ENCODE assay signal across 16 cellular contexts in genomic region chr17:63999680-64000531, GRCh38. TPM values are rescaled to one million over a fixed set of nuclear protein-coding genes. Genes with fewer than 3 reads are reported as not detected.
DNase-seq lines count a peak whose midpoint lies in the region; ATAC-seq, FAIRE-seq and TF ChIP-seq lines count a peak whose summit lies in the region.
"Had no signal": no experiment of that assay in that cellular context is flagged by ENCODE, and none has a peak within 500 bp of the region (broad histone marks: within the 10 kb centered on the region; RNA-seq: fewer than 3 reads in every experiment).

No MANE protein-coding gene starts in this region.

- H3K4me1 Mint-ChIP-seq in CD4-positive, alpha-beta memory T cell, result peaks cover 24 to 59% (median 30%) of the 10 kb centered on the region in 4 donors
- peaks cover 34% of the 10 kb centered on the region for H3K4me1 Mint-ChIP-seq in activated T-helper 1 cell treated with anti-CD3 and anti-CD28 coated beads, Interleukin-12 subunit alpha, Interleukin-12 subunit beta, Interleukin-2, Interleukin-4 antibody, amounts not matched to agents 30 ng/mL and 10 ng/mL and 1 ng/mL, durations not matched to agents 14 hours and 24 hours and 36 hours (ENCODE audit: low read depth)

- no peak overlapping the region for H3K4me3 ChIP-seq in A549
- H3K4me3 ChIP-seq in CD4-positive, alpha-beta memory T cell (ENCODE audit: low read length in 2 of 2), result no peak overlapping the region

- no peak overlapping the region for H3K27ac ChIP-seq in A549
- no peak overlapping the region for H3K27ac ChIP-seq in CD4-positive, alpha-beta memory T cell (ENCODE audit: low read depth, low read length)
- H3K27ac ChIP-seq: lower lobe of right lung had no signal

- no peaks in the 10 kb centered on the region for H3K27me3 ChIP-seq in CD4-positive, alpha-beta memory T cell (ENCODE audit: insufficient read depth, low read length)

- H3K4me3 Mint-ChIP-seq in CD4-positive, alpha-beta memory T cell, result peak overlapping the region; percentile 73 to 94 (median 80)
- peak overlapping the region; percentile 82 for H3K4me3 Mint-ChIP-seq in activated T-helper 1 cell treated with anti-CD3 and anti-CD28 coated beads, Interleukin-12 subunit alpha, Interleukin-12 subunit beta, Interleukin-2, Interleukin-4 antibody, amounts not matched to agents 30 ng/mL and 10 ng/mL and 1 ng/mL, durations not matched to agents 14 hours and 24 hours and 36 hours

- H3K9me3 Mint-ChIP-seq in CD4-positive, alpha-beta memory T cell, result peaks cover 0 to 3% (median 0%) of the 10 kb centered on the region in 8 donors
- no peaks in the 10 kb centered on the region for H3K9me3 Mint-ChIP-seq in activated T-helper 1 cell treated with anti-CD3 and anti-CD28 coated beads, Interleukin-12 subunit alpha, Interleukin-12 subunit beta, Interleukin-2, Interleukin-4 antibody, amounts not matched to agents 30 ng/mL and 10 ng/mL and 1 ng/mL, durations not matched to agents 14 hours and 24 hours and 36 hours

- intact Hi-C loops in CD4-positive, alpha-beta memory T cell (cut with micrococcal nuclease), result no loop called here
- intact Hi-C loops in activated T-helper 1 cell treated with anti-CD3 and anti-CD28 coated beads, Interleukin-12 subunit alpha, Interleukin-12 subunit beta, Interleukin-2, Interleukin-4 antibody, amounts not matched to agents 30 ng/mL and 10 ng/mL and 1 ng/mL, durations not matched to agents 14 hours and 24 hours and 36 hours (cut with micrococcal nuclease), result loop anchor here (5.0 kb wide), 1 partner anchor 53 kb away; no protein-coding TSS in a partner anchor

- peaks cover 21% of the 10 kb centered on the region for H3K36me3 ChIP-seq in CD4-positive, alpha-beta memory T cell (ENCODE audit: insufficient read depth, low read length)

- TF ChIP-seq RAD21 in A549 (conservative IDR thresholded peaks at IDR 0.05 in 1 of 2, IDR thresholded peaks at IDR 0.05 in 1 of 2), result no peak

- POLR2A ChIA-PET in A549 (lab: Yijun Ruan, JAX), result no interaction called here
- POLR2A ChIA-PET in CD4-positive, alpha-beta memory T cell (lab: Charles Lee; ENCODE audit: partially characterized antibody), result interaction anchor here (0.6 to 22.6 kb wide), 10 partner anchors 9 to 146 kb away, joined by 3 to 587 read pairs (median 5); partner anchors contain the start of gene ICAM2

- no peaks in the 10 kb centered on the region for H3K27me3 Mint-ChIP-seq in CD4-positive, alpha-beta memory T cell
- H3K27me3 Mint-ChIP-seq in activated T-helper 1 cell treated with anti-CD3 and anti-CD28 coated beads, Interleukin-12 subunit alpha, Interleukin-12 subunit beta, Interleukin-2, Interleukin-4 antibody, amounts not matched to agents 30 ng/mL and 10 ng/mL and 1 ng/mL, durations not matched to agents 14 hours and 24 hours and 36 hours (ENCODE audit: insufficient read depth), result peaks cover 15% of the 10 kb centered on the region

- peak overlapping the region; percentile 8 to 86 (median 68) for H3K27ac Mint-ChIP-seq in CD4-positive, alpha-beta memory T cell
- H3K27ac Mint-ChIP-seq in activated T-helper 1 cell treated with anti-CD3 and anti-CD28 coated beads, Interleukin-12 subunit alpha, Interleukin-12 subunit beta, Interleukin-2, Interleukin-4 antibody, amounts not matched to agents 30 ng/mL and 10 ng/mL and 1 ng/mL, durations not matched to agents 14 hours and 24 hours and 36 hours, result no peak overlapping the region

- H3K4me1 ChIP-seq in A549, result peaks cover 10% of the 10 kb centered on the region
- H3K4me1 ChIP-seq in CD4-positive, alpha-beta memory T cell (ENCODE audit: insufficient read depth, low read length), result peaks cover 35% of the 10 kb centered on the region

- TF ChIP-seq EP300 in A549 (IDR thresholded peaks at IDR 0.05), result no peak

- DNase-seq in A549 (ENCODE audit: low read depth in 1 of 2, low spot score in 1 of 2) (no peak), mesenteric fat pad (ENCODE audit: low spot score) (peak; percentile 74), kidney glomerular epithelial cell (lab: John Stamatoyannopoulos, UW) (no peak), UCSD-AML1 (lab: John Stamatoyannopoulos, UW; ENCODE audit: unreplicated experiment) (no peak), SHP77 (lab: John Stamatoyannopoulos, UW) (no peak)
- peak in 1 of 5 donors; percentile 33 for DNase-seq in CD4-positive, alpha-beta memory T cell
- DNase-seq in activated T-helper 1 cell treated with anti-CD3 and anti-CD28 coated beads, Interleukin-12 subunit alpha, Interleukin-12 subunit beta, Interleukin-2, Interleukin-4 antibody, amounts not matched to agents 30 ng/mL and 10 ng/mL and 1 ng/mL, durations not matched to agents 14 hours and 24 hours and 36 hours (ENCODE audit: low spot score), result no peak
- DNase-seq: effector memory CD4-positive, alpha-beta T cell; NCI-H524 treated with DMSO at 0.1 percent for 48 hours; substantia nigra had no signal

- CTCF ChIA-PET in A549 (lab: Yijun Ruan, JAX), result interaction anchor here (0.6 to 4.4 kb wide), 7 partner anchors 9 to 418 kb away, joined by 3 to 24 read pairs (median 5); no protein-coding TSS in a partner anchor
- CTCF ChIA-PET in CD4-positive, alpha-beta memory T cell (lab: Charles Lee; ENCODE audit: partially characterized antibody), result interaction anchor here (1.0 to 32.9 kb wide), 6 partner anchors 10 to 134 kb away, joined by 3 to 556 read pairs (median 6); partner anchors contain the start of genes GH1 and ICAM2

- TF ChIP-seq CTCF in A549 (IDR thresholded peaks at IDR 0.05), result no peak

- ATAC-seq in A549 (no peak), HG03442 (IDR thresholded peaks at IDR 0.05; ENCODE audit: unreplicated experiment) (no peak)
- ATAC-seq: activated CD4-positive, CD25-positive, alpha-beta regulatory T cell treated with anti-CD3 and anti-CD28 coated beads, Interleukin-2, amount 50 U/mL, for 24 hours; lower lobe of right lung had no signal

- no peak for FAIRE-seq in A549 (lab: Jason Lieb, UNC)

- no peak for TF ChIP-seq POLR2A in A549 (IDR thresholded peaks at IDR 0.05; ENCODE audit: low read length)

- no peaks in the 10 kb centered on the region for H3K9me3 ChIP-seq in A549
- no peaks in the 10 kb centered on the region for H3K9me3 ChIP-seq in CD4-positive, alpha-beta memory T cell (ENCODE audit: control insufficient read depth in 1 of 2, low read length in 2 of 2)
- H3K9me3 ChIP-seq: Caco-2, lower lobe of right lung had no signal

- H3K36me3 Mint-ChIP-seq in CD4-positive, alpha-beta memory T cell, result peaks cover 6 to 29% of the 10 kb centered on the region in 2 donors
- peaks cover 9% of the 10 kb centered on the region for H3K36me3 Mint-ChIP-seq in activated T-helper 1 cell treated with anti-CD3 and anti-CD28 coated beads, Interleukin-12 subunit alpha, Interleukin-12 subunit beta, Interleukin-2, Interleukin-4 antibody, amounts not matched to agents 30 ng/mL and 10 ng/mL and 1 ng/mL, durations not matched to agents 14 hours and 24 hours and 36 hours (ENCODE audit: low read depth)

- no peak overlapping the region for H3K4me2 ChIP-seq in A549

- 80% methylated on average over 25 of the region's 25 CpGs for WGBS in A549 (ENCODE audit: missing lambda C conversion rate)

TF ChIP-seq in A549, 52 proteins besides CTCF, POLR2A, EP300 and RAD21:
- TF ChIP-seq KDM1A (IDR thresholded peaks at IDR 0.05; ENCODE audit: low read depth), result 0 out of 2 replicates have a peak, but pooled peaks have one; percentile 58
- TF ChIP-seq RNF2 (IDR thresholded peaks at IDR 0.05; ENCODE audit: borderline replicate concordance, low read depth), result no peak

RNA-seq across cellular contexts. Expression of gene PRR29, which starts 1.8 kb away (rescaled TPM):
- polyA plus RNA-seq in A549 (2011; rRNA removed) (0.22 and 0.44 TPM in 2 replicates), A549 (2017; fragmentation: RNase III; extraction: RNeasy Plus Mini Kit Qiagen cat#74134 plus additional on column Dnase treatment) (0.67 to 1.2 TPM (median 0.68 TPM) in 3 replicates)
- polyA plus RNA-seq in A549 (2012; cell fraction: cytosol; rRNA removed), result 0.33 and 0.61 TPM in 2 replicates
- 1.2 and 1.4 TPM in 2 replicates for polyA plus RNA-seq in A549 (2012; cell fraction: nucleus; rRNA removed)
- polyA minus RNA-seq in A549 (2011; rRNA and poly(A)+ RNA removed), result 0.50 and 0.54 TPM in 2 replicates
- total RNA-seq in CD4-positive, alpha-beta memory T cell, result 1 to 10 TPM in 1 of 2 experiments, under 1 TPM in 1; 0.19 to 1.0 TPM
- polyA plus RNA-seq in CD4-positive, alpha-beta memory T cell, result 1 to 10 TPM; 5.6 to 6.0 TPM
- 0.44 and 0.91 TPM in 2 replicates for total RNA-seq in activated T-helper 1 cell treated with anti-CD3 and anti-CD28 coated beads, Interleukin-12 subunit alpha, Interleukin-12 subunit beta, Interleukin-2, Interleukin-4 antibody, amounts not matched to agents 30 ng/mL and 10 ng/mL and 1 ng/mL, durations not matched to agents 14 hours and 24 hours and 36 hours
- 0.90 TPM for total RNA-seq in mesenteric fat pad
- total RNA-seq: Caco-2 had no signal

RNA-seq across cellular contexts. Expression of gene ICAM2, which starts 20.5 kb away (rescaled TPM):
- polyA plus RNA-seq in A549 (2011; rRNA removed), result not detected in 2 replicates
- 0.04 and 0.10 TPM in 2 replicates for polyA plus RNA-seq in A549 (2012; cell fraction: cytosol; rRNA removed)
- 0.18 TPM in 1 of 2 replicates, not detected in the other for polyA plus RNA-seq in A549 (2012; cell fraction: nucleus; rRNA removed)
- polyA plus RNA-seq in A549 (2017; fragmentation: RNase III; extraction: RNeasy Plus Mini Kit Qiagen cat#74134 plus additional on column Dnase treatment), result not detected in 3 replicates
- polyA minus RNA-seq in A549 (2011; rRNA and poly(A)+ RNA removed), result not detected in 2 replicates
- total RNA-seq in CD4-positive, alpha-beta memory T cell, result 100 to 1,000 TPM; 150 to 158 TPM
- polyA plus RNA-seq in CD4-positive, alpha-beta memory T cell, result 100 to 1,000 TPM; 411 to 591 TPM
- 58.3 and 62.1 TPM in 2 replicates for total RNA-seq in activated T-helper 1 cell treated with anti-CD3 and anti-CD28 coated beads, Interleukin-12 subunit alpha, Interleukin-12 subunit beta, Interleukin-2, Interleukin-4 antibody, amounts not matched to agents 30 ng/mL and 10 ng/mL and 1 ng/mL, durations not matched to agents 14 hours and 24 hours and 36 hours
- 75.2 TPM for total RNA-seq in mesenteric fat pad

RNA-seq across cellular contexts. Expression of gene SCN4A, which starts 27.2 kb away (rescaled TPM):
- polyA plus RNA-seq in A549 (2011; rRNA removed), result 0.06 and 0.17 TPM in 2 replicates
- 0.03 and 0.07 TPM in 2 replicates for polyA plus RNA-seq in A549 (2012; cell fraction: cytosol; rRNA removed)
- 0.05 TPM in 2 replicates for polyA plus RNA-seq in A549 (2012; cell fraction: nucleus; rRNA removed)
- 0.03 to 0.08 TPM (median 0.03 TPM) in 3 replicates for polyA plus RNA-seq in A549 (2017; fragmentation: RNase III; extraction: RNeasy Plus Mini Kit Qiagen cat#74134 plus additional on column Dnase treatment)
- polyA minus RNA-seq in A549 (2011; rRNA and poly(A)+ RNA removed), result 0.45 and 0.88 TPM in 2 replicates
- total RNA-seq in CD4-positive, alpha-beta memory T cell, result under 1 TPM; 0.17 to 0.30 TPM
- polyA plus RNA-seq in CD4-positive, alpha-beta memory T cell, result not detected
- total RNA-seq in activated T-helper 1 cell treated with anti-CD3 and anti-CD28 coated beads, Interleukin-12 subunit alpha, Interleukin-12 subunit beta, Interleukin-2, Interleukin-4 antibody, amounts not matched to agents 30 ng/mL and 10 ng/mL and 1 ng/mL, durations not matched to agents 14 hours and 24 hours and 36 hours, result 0.13 and 0.22 TPM in 2 replicates
- 27.1 TPM for total RNA-seq in mesenteric fat pad
- total RNA-seq: Caco-2, HT1080, renal cortical epithelial cell had no signal

Comparison
In these comparisons a context has a peak if more than half of its experiments do, and no peak if none do; other contexts are left out.
1. RNA of gene SCN4A, which starts 27.2 kb away (total RNA-seq): 27.1 TPM in mesenteric fat pad (single experiment); 0.17 to 0.30 TPM in CD4-positive, alpha-beta memory T cell and 0.13 to 0.22 TPM in activated T-helper 1 cell treated with anti-CD3 and anti-CD28 coated beads, Interleukin-12 subunit alpha, Interleukin-12 subunit beta, Interleukin-2, Interleukin-4 antibody, amounts not matched to agents 30 ng/mL and 10 ng/mL and 1 ng/mL, durations not matched to agents 14 hours and 24 hours and 36 hours; every median in the first group is over 10 times any median in the second.